ENCODE assay signal across 8 cellular contexts in the genomic region with DNA sequence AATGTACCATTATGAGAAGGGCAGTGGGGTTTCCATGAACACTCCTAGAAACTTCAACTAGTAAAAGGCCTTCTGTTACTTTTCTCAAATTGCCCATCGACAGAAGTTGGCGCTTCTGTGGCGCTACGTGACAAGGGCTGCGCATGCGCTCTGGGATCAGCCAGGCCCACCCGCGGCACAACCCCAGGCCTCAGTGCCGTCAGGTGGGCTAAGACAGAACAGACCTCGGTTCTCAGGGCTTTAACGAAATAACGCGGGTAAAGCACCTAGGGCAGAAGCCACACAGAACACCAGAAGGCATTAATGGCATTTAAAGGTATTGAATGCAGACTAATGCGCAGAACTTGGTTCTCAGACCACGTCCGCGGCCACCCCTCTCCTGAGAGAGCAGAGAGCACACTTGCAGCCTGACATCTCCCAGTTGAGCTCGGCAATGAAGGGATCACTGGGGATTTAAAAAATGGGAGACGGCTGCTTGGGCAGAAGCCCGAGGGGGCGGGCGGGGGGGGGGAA.
DNase-seq lines count a peak whose midpoint lies in the region; ATAC-seq and TF ChIP-seq lines count a peak whose summit lies in the region.

No MANE protein-coding gene starts in this region.

- no peaks in the 10 kb centered on the region for H3K4me1 ChIP-seq in lung (ENCODE audit: control insufficient read depth in 2 of 2, insufficient read depth in 2 of 2, low read length in 2 of 2)

- H3K9me3 ChIP-seq in lung (ENCODE audit: control insufficient read depth in 2 of 2, insufficient read depth in 1 of 2, low read length in 1 of 2): no peaks in the 10 kb centered on the region

- TF ChIP-seq CTCF in lung (IDR thresholded peaks at IDR 0.05; ENCODE audit: control extremely low read depth, extremely low read depth): no peak

- DNase-seq in DMS 273 (lab: John Stamatoyannopoulos, UW; ENCODE audit: unreplicated experiment) (peak; percentile 82), DMS 273 treated with DMSO at 0.1 percent for 48 hours (lab: John Stamatoyannopoulos, UW) (no peak), NCI-H446 treated with DMSO at 0.1 percent for 48 hours (lab: John Stamatoyannopoulos, UW) (peak; percentile 52), lung (ENCODE audit: low spot score) (peak; percentile 73)
- peak; percentile 56 to 63 for DNase-seq in activated CD8-positive, alpha-beta memory T cell treated with anti-CD3 and anti-CD28 coated beads for 1 hour (ENCODE audit: extremely low read depth in 1 of 2, low read depth in 1 of 2)
- DNase-seq in effector CD4-positive, alpha-beta T cell: peak; percentile 59
- peak; percentile 69 to 76 (median 72) for DNase-seq in stimulated activated CD4-positive, alpha-beta T cell treated with anti-CD3 and anti-CD28 coated beads, TNF-alpha, amount 100 ng/mL, for 4 hours (ENCODE audit: low read depth in 3 of 3)

- peak overlapping the region; percentile 78 to 97 for H3K27ac ChIP-seq in lung (ENCODE audit: low read depth in 1 of 2, low read length in 1 of 2)

- ATAC-seq in HG03097 (IDR thresholded peaks at IDR 0.05; ENCODE audit: low FRiP score, unreplicated experiment): peak; percentile 19
- peak; percentile 36 for ATAC-seq in lung (ENCODE audit: insufficient read depth, low FRiP score)

- no peaks in the 10 kb centered on the region for H3K27me3 ChIP-seq in lung (ENCODE audit: control insufficient read depth, insufficient read depth)

- 0 to 1% methylated on average over 22 of the region's 22 CpGs for WGBS in lung, 2 donors

- no peaks in the 10 kb centered on the region for H3K36me3 ChIP-seq in lung (ENCODE audit: control insufficient read depth in 2 of 2, insufficient read depth in 2 of 2, low read length in 2 of 2)

- H3K4me3 ChIP-seq in lung: peak overlapping the region; percentile 86
